Comparison of ENCODE assay signal across 8 cellular contexts in the genomic region with DNA sequence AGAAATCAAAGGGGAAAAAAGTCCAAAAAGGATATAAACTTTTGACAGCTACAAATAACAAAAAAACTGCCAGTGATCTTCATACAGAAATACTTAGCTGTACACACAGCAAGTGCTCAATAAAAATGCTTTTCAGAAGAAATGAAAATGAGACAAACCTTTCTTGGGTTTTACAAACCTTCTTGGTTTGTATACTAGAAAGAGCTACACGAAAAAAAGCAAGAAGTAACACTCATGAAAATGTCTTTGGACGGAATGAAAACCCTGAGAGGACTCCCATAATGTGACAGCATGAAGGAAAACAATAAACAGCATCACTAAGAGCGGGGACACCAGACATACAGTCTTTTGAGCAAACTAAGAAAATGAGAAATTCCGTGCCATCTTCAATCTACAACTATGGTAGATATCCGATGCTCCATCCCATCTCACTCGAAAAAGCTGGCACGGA. TPM values are rescaled to one million over a fixed set of nuclear protein-coding genes. Genes with fewer than 3 reads are reported as not detected.
A peak's percentile ranks its signal among the peaks of the same experiment; 100 is the strongest.
DNase-seq lines count a peak whose midpoint lies in the region; ATAC-seq and TF ChIP-seq lines count a peak whose summit lies in the region.

No MANE protein-coding gene starts in this region.

- H3K27ac ChIP-seq in 22Rv1 (peak overlapping the region; percentile 95), iPS-20b (ENCODE audit: low read length) (peak overlapping the region; percentile 90)

- TF ChIP-seq CTCF in 22Rv1 (IDR thresholded peaks at IDR 0.05): no peak

- no peaks in the 10 kb centered on the region for H3K36me3 ChIP-seq in H7 (replicated peaks; ENCODE audit: control insufficient read depth, insufficient read depth, low read length)
- H3K36me3 ChIP-seq in iPS-20b (ENCODE audit: insufficient read depth, low read depth, low read length): peaks cover 4% of the 10 kb centered on the region; the same call in 1 of the 2 replicates

- H3K4me1 ChIP-seq in iPS-20b (ENCODE audit: insufficient read depth, low read length): peaks cover 24% of the 10 kb centered on the region; the same call in 1 of the 2 replicates

- peaks cover 36% of the 10 kb centered on the region for H3K4me1 Mint-ChIP-seq in stimulated activated memory B cell treated with anti-CD40 and anti-IgM and Interleukin-4, amounts not matched to agents 10 μg/mL and 1 μg/mL and 100 μg/mL, for 72 hours

- no peaks in the 10 kb centered on the region for H3K9me3 Mint-ChIP-seq in activated naive CD4-positive, alpha-beta T cell treated with anti-CD3 and anti-CD28 coated beads, Interleukin-2, amount 50 U/mL, for 72 hours
- no peaks in the 10 kb centered on the region for H3K9me3 Mint-ChIP-seq in stimulated activated memory B cell treated with anti-CD40 and anti-IgM and Interleukin-4, amounts not matched to agents 10 μg/mL and 1 μg/mL and 100 μg/mL, for 72 hours

- peaks cover 20 to 39% of the 10 kb centered on the region in 2 donors for H3K36me3 Mint-ChIP-seq in activated naive CD4-positive, alpha-beta T cell treated with anti-CD3 and anti-CD28 coated beads, Interleukin-2, amount 50 U/mL, for 72 hours
- H3K36me3 Mint-ChIP-seq in stimulated activated memory B cell treated with anti-CD40 and anti-IgM and Interleukin-4, amounts not matched to agents 10 μg/mL and 1 μg/mL and 100 μg/mL, for 72 hours: no peaks in the 10 kb centered on the region

- H3K4me3 Mint-ChIP-seq in stimulated activated memory B cell treated with anti-CD40 and anti-IgM and Interleukin-4, amounts not matched to agents 10 μg/mL and 1 μg/mL and 100 μg/mL, for 72 hours: peak overlapping the region; percentile 85

- DNase-seq in H7: no peak
- DNase-seq in activated naive CD4-positive, alpha-beta T cell treated with anti-CD3 and anti-CD28 coated beads, Interleukin-2, amount 50 U/mL, for 72 hours (ENCODE audit: low spot score in 2 of 2): no peak
- no peak for DNase-seq in AG08396 (ENCODE audit: low spot score)
- no peak for DNase-seq in amygdala (lab: John Stamatoyannopoulos, UW)

- no peaks in the 10 kb centered on the region for H3K27me3 Mint-ChIP-seq in stimulated activated memory B cell treated with anti-CD40 and anti-IgM and Interleukin-4, amounts not matched to agents 10 μg/mL and 1 μg/mL and 100 μg/mL, for 72 hours

- H3K27me3 ChIP-seq in H7 (ENCODE audit: control insufficient read depth, insufficient read depth, low read length): no peaks in the 10 kb centered on the region; the same call in 1 of the 2 replicates
- H3K27me3 ChIP-seq in iPS-20b (ENCODE audit: insufficient read depth, low read length): peaks cover 12% of the 10 kb centered on the region

- peak overlapping the region; percentile 87 to 100 for H3K27ac Mint-ChIP-seq in activated naive CD4-positive, alpha-beta T cell treated with anti-CD3 and anti-CD28 coated beads, Interleukin-2, amount 50 U/mL, for 72 hours
- H3K27ac Mint-ChIP-seq in stimulated activated memory B cell treated with anti-CD40 and anti-IgM and Interleukin-4, amounts not matched to agents 10 μg/mL and 1 μg/mL and 100 μg/mL, for 72 hours: peak overlapping the region; percentile 79

- peak overlapping the region; percentile 94; the same call in 1 of the 2 replicates for H3K9ac ChIP-seq in iPS-20b (ENCODE audit: low read depth, low read length)

- no peaks in the 10 kb centered on the region for H3K9me3 ChIP-seq in iPS-20b (ENCODE audit: insufficient read depth, low read depth, low read length)

- H3K4me3 ChIP-seq in H7 (ENCODE audit: insufficient read depth, low read depth, low read length) (peak overlapping the region; percentile 87), iPS-20b (ENCODE audit: low read length) (peak overlapping the region; percentile 95)

- no peak for ATAC-seq in activated naive CD4-positive, alpha-beta T cell treated with anti-CD3 and anti-CD28 coated beads, Interleukin-2, amount 50 U/mL, for 72 hours
- no peak for ATAC-seq in stimulated activated memory B cell treated with anti-CD40 and anti-IgM and Interleukin-4, amounts not matched to agents 10 μg/mL and 1 μg/mL and 100 μg/mL, for 72 hours
- ATAC-seq in GM21619 (IDR thresholded peaks at IDR 0.05; ENCODE audit: unreplicated experiment): no peak

RNA-seq across cellular contexts. Expression of a gene that starts 1.0 kb away (rescaled TPM):
- total RNA-seq in H7 (2014; rRNA removed; shearing (Covaris generic)): 21.8 and 24.6 TPM in 2 replicates
- total RNA-seq in activated naive CD4-positive, alpha-beta T cell treated with anti-CD3 and anti-CD28 coated beads, Interleukin-2, amount 50 U/mL, for 72 hours: 10 to 100 TPM; 31.3 to 31.5 TPM
